ENCODE assay signal across 10 cellular contexts in the genomic region with DNA sequence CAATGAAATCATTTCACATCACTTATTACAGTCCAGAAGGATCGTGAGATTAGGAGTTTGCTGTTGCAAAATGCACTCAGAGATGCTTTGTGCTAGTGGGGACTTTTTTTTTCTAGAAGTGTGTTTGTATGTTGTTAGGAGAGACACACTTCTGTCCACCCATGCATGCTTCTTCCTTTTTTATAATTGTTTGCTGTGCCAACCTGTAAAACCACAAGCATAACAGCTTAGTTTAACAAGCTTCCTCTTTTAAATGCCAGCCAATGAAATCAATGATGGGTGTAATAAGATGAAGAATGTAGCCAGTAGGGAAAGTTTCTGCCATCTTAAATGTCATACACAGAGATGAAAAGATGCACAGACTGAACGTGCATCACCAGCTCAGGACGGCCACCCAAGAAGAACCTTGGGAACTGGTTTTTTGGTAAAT.
DNase-seq lines count a peak whose midpoint lies in the region; ATAC-seq and TF ChIP-seq lines count a peak whose summit lies in the region.
"Had no signal": no experiment of that assay in that cellular context is flagged by ENCODE, and none has a peak within 500 bp of the region (broad histone marks: within the 10 kb centered on the region; RNA-seq: fewer than 3 reads in every experiment).

No MANE protein-coding gene starts in this region.

- ATAC-seq in CD8-positive, alpha-beta T cell: peak; percentile 79
- peak; percentile 37 for ATAC-seq in GM19463 (IDR thresholded peaks at IDR 0.05; ENCODE audit: unreplicated experiment)
- ATAC-seq in activated naive CD8-positive, alpha-beta T cell treated with anti-CD3 and anti-CD28 coated beads, Interleukin-2, amount 10 ng/mL, durations not matched to agents 7 days and 5 days (ENCODE audit: low read depth): no peak

- H3K36me3 ChIP-seq in CD8-positive, alpha-beta T cell (ENCODE audit: insufficient read depth, low read length): no peaks in the 10 kb centered on the region
- H3K36me3 ChIP-seq in MG63: no peaks in the 10 kb centered on the region
- H3K36me3 ChIP-seq: right atrium auricular region, suprapubic skin had no signal

- DNase-seq in CD8-positive, alpha-beta T cell: no peak
- DNase-seq in M059J (ENCODE audit: low read depth) (peak; percentile 57), MG63 (no peak), NCI-H1092 (lab: John Stamatoyannopoulos, UW) (no peak), NCI-H69 (lab: John Stamatoyannopoulos, UW) (no peak), HCEC 1CT (no peak)
- no peak for DNase-seq in activated naive CD8-positive, alpha-beta T cell treated with anti-CD3 and anti-CD28 coated beads, Interleukin-2, amount 10 ng/mL, durations not matched to agents 7 days and 5 days

- H3K9me3 ChIP-seq in CD8-positive, alpha-beta T cell (ENCODE audit: low read length): no peaks in the 10 kb centered on the region
- no peaks in the 10 kb centered on the region for H3K9me3 ChIP-seq in MG63
- H3K9me3 ChIP-seq: right atrium auricular region, suprapubic skin had no signal

- POLR2A ChIA-PET in CD8-positive, alpha-beta T cell (lab: Charles Lee): interaction anchor here (0.6 to 3.4 kb wide), 8 partner anchors 14 to 569 kb away, joined by 3 to 32 read pairs (median 6); a partner anchor contains a TSS
- POLR2A ChIA-PET in activated naive CD8-positive, alpha-beta T cell treated with anti-CD3 and anti-CD28 coated beads, Interleukin-2, amount 10 ng/mL, durations not matched to agents 7 days and 5 days (lab: Charles Lee): interaction anchor here (0.6 to 3.5 kb wide), 5 partner anchors 13 to 305 kb away, joined by 3 to 25 read pairs (median 4); a partner anchor contains a TSS

- CTCF ChIA-PET in CD8-positive, alpha-beta T cell (lab: Charles Lee): interaction anchor here (1.0 to 2.2 kb wide), 5 partner anchors 9 to 306 kb away, joined by 3 to 8 read pairs (median 3); a partner anchor contains a TSS

- intact Hi-C loops in CD8-positive, alpha-beta T cell (cut with DNase I, micrococcal nuclease): loop anchor here (1.0 to 10.0 kb wide), 3 partner anchors 13 to 305 kb away; a partner anchor contains a TSS

- peak overlapping the region; percentile 52 for H3K27ac ChIP-seq in CD8-positive, alpha-beta T cell (ENCODE audit: low read depth, low read length)
- H3K27ac ChIP-seq: right atrium auricular region, suprapubic skin had no signal

- peak overlapping the region; percentile 91 for H3K27ac Mint-ChIP-seq in CD8-positive, alpha-beta T cell
- peak overlapping the region; percentile 88 for H3K27ac Mint-ChIP-seq in activated naive CD8-positive, alpha-beta T cell treated with anti-CD3 and anti-CD28 coated beads, Interleukin-2, amount 10 ng/mL, durations not matched to agents 7 days and 5 days

- peak overlapping the region; percentile 35 for H3K4me3 Mint-ChIP-seq in CD8-positive, alpha-beta T cell
- peak overlapping the region; percentile 76 for H3K4me3 Mint-ChIP-seq in activated naive CD8-positive, alpha-beta T cell treated with anti-CD3 and anti-CD28 coated beads, Interleukin-2, amount 10 ng/mL, durations not matched to agents 7 days and 5 days

- no peaks in the 10 kb centered on the region for H3K36me3 Mint-ChIP-seq in CD8-positive, alpha-beta T cell
- H3K36me3 Mint-ChIP-seq in activated naive CD8-positive, alpha-beta T cell treated with anti-CD3 and anti-CD28 coated beads, Interleukin-2, amount 10 ng/mL, durations not matched to agents 7 days and 5 days: peaks cover 5% of the 10 kb centered on the region

- peaks cover 88% of the 10 kb centered on the region for H3K4me1 ChIP-seq in CD8-positive, alpha-beta T cell (ENCODE audit: insufficient read depth, low read length)
- H3K4me1 ChIP-seq: right atrium auricular region had no signal

- H3K4me1 Mint-ChIP-seq in CD8-positive, alpha-beta T cell (ENCODE audit: low read depth): peaks cover 86% of the 10 kb centered on the region
- H3K4me1 Mint-ChIP-seq in activated naive CD8-positive, alpha-beta T cell treated with anti-CD3 and anti-CD28 coated beads, Interleukin-2, amount 10 ng/mL, durations not matched to agents 7 days and 5 days: peaks cover 60% of the 10 kb centered on the region

- H3K4me3 ChIP-seq in CD8-positive, alpha-beta T cell (ENCODE audit: low read depth, low read length): no peak overlapping the region
- H3K4me3 ChIP-seq in MG63: no peak overlapping the region
- H3K4me3 ChIP-seq: right atrium auricular region, suprapubic skin had no signal

- H3K27me3 Mint-ChIP-seq in CD8-positive, alpha-beta T cell (ENCODE audit: low read depth): no peaks in the 10 kb centered on the region
- H3K27me3 Mint-ChIP-seq in activated naive CD8-positive, alpha-beta T cell treated with anti-CD3 and anti-CD28 coated beads, Interleukin-2, amount 10 ng/mL, durations not matched to agents 7 days and 5 days: no peaks in the 10 kb centered on the region

- no peaks in the 10 kb centered on the region for H3K9me3 Mint-ChIP-seq in CD8-positive, alpha-beta T cell
- peaks cover 3% of the 10 kb centered on the region for H3K9me3 Mint-ChIP-seq in activated naive CD8-positive, alpha-beta T cell treated with anti-CD3 and anti-CD28 coated beads, Interleukin-2, amount 10 ng/mL, durations not matched to agents 7 days and 5 days

- H3K27me3 ChIP-seq in CD8-positive, alpha-beta T cell (ENCODE audit: insufficient read depth, low read length): no peaks in the 10 kb centered on the region
- no peaks in the 10 kb centered on the region for H3K27me3 ChIP-seq in MG63
- H3K27me3 ChIP-seq: right atrium auricular region, suprapubic skin had no signal

- no peak for TF ChIP-seq CTCF in CD8-positive, alpha-beta T cell (IDR thresholded peaks at IDR 0.05)
